In genomic region chr6:35474978-35475570, GRCh38 we compare ENCODE assay signal across 21 cellular contexts. TPM values are rescaled to one million over a fixed set of nuclear protein-coding genes. Genes with fewer than 3 reads are reported as not detected.
DNase-seq lines count a peak whose midpoint lies in the region; ATAC-seq, FAIRE-seq and TF ChIP-seq lines count a peak whose summit lies in the region.
"Had no signal": no experiment of that assay in that cellular context is flagged by ENCODE, and none has a peak within 500 bp of the region (broad histone marks: within the 10 kb centered on the region; RNA-seq: fewer than 3 reads in every experiment).

No MANE protein-coding gene starts in this region.

- TF ChIP-seq EP300 in sigmoid colon (IDR thresholded peaks at IDR 0.05) = no peak

- TF ChIP-seq CTCF in GM12865 (IDR thresholded peaks at IDR 0.05; ENCODE audit: insufficient read depth, low read depth, low read length, missing control alignments) = no peak
- TF ChIP-seq CTCF in sigmoid colon (IDR thresholded peaks at IDR 0.05) = no peak

- H3K36me3 ChIP-seq in sigmoid colon = peaks cover 17 to 99% (median 71%) of the 10 kb centered on the region in 4 donors

- no peaks in the 10 kb centered on the region for H3K27me3 ChIP-seq in sigmoid colon
- H3K27me3 ChIP-seq: adrenal gland, esophagus squamous epithelium had no signal

- H3K4me1 Mint-ChIP-seq in T-helper 2 cell treated with Interferon-gamma antibody and Interleukin-4, amounts not matched to agents 5 μg/mL and 100 μg/mL, for 36 hours (ENCODE audit: low read depth) = peaks cover 13% of the 10 kb centered on the region
- H3K4me1 Mint-ChIP-seq in activated T-cell treated with anti-CD3 and anti-CD28 coated beads, Interleukin-2, amount 50 U/mL, for 72 hours (ENCODE audit: low read depth) = peaks cover 41% of the 10 kb centered on the region

- TF ChIP-seq POLR2A in sigmoid colon (IDR thresholded peaks at IDR 0.05) = no peak

- H3K36me3 Mint-ChIP-seq in T-helper 2 cell treated with Interferon-gamma antibody and Interleukin-4, amounts not matched to agents 5 μg/mL and 100 μg/mL, for 36 hours (ENCODE audit: low read depth) = peaks cover 30% of the 10 kb centered on the region
- H3K36me3 Mint-ChIP-seq in activated T-cell treated with anti-CD3 and anti-CD28 coated beads, Interleukin-2, amount 50 U/mL, for 72 hours (ENCODE audit: insufficient read depth in 2 of 2) = peaks cover 6 to 19% of the 10 kb centered on the region in 2 donors

- ATAC-seq in activated T-cell treated with anti-CD3 and anti-CD28 coated beads, Interleukin-2, amount 50 U/mL, for 72 hours (replicated peaks in 1 of 2) = peak; percentile 2 to 7
- ATAC-seq in esophagus mucosa = no peak

- H3K4me3 ChIP-seq in GM12865 (ENCODE audit: low read depth, low read length) (no peak overlapping the region), sigmoid colon (no peak overlapping the region)
- H3K4me3 ChIP-seq: adrenal gland, esophagus squamous epithelium had no signal

- no peaks in the 10 kb centered on the region for H3K9me3 ChIP-seq in sigmoid colon
- H3K9me3 ChIP-seq: adrenal gland, esophagus squamous epithelium had no signal

- H3K4me1 ChIP-seq in sigmoid colon = peaks cover 0 to 33% (median 29%) of the 10 kb centered on the region in 4 donors

- H3K27ac ChIP-seq in sigmoid colon = peak overlapping the region in 3 of 4 donors; percentile 29 to 92 (median 32)
- H3K27ac ChIP-seq: adrenal gland had no signal

- WGBS in sigmoid colon, 2 donors = 92 to 93% methylated on average over 20 of the region's 20 CpGs

- H3K27ac Mint-ChIP-seq in T-helper 2 cell treated with Interferon-gamma antibody and Interleukin-4, amounts not matched to agents 5 μg/mL and 100 μg/mL, for 36 hours = peak overlapping the region; percentile 27
- no peak overlapping the region for H3K27ac Mint-ChIP-seq in activated T-cell treated with anti-CD3 and anti-CD28 coated beads, Interleukin-2, amount 50 U/mL, for 72 hours
- H3K27ac Mint-ChIP-seq: activated CD4-positive, alpha-beta T cell treated with anti-CD3 and anti-CD28 coated beads, Interleukin-2, amount 10 ng/mL, durations not matched to agents 24 days and 14 days; CD4-positive, alpha-beta T cell had no signal

- H3K9me3 Mint-ChIP-seq in T-helper 2 cell treated with Interferon-gamma antibody and Interleukin-4, amounts not matched to agents 5 μg/mL and 100 μg/mL, for 36 hours = no peaks in the 10 kb centered on the region
- no peaks in the 10 kb centered on the region for H3K9me3 Mint-ChIP-seq in activated T-cell treated with anti-CD3 and anti-CD28 coated beads, Interleukin-2, amount 50 U/mL, for 72 hours
- H3K9me3 Mint-ChIP-seq: activated CD4-positive, alpha-beta T cell treated with anti-CD3 and anti-CD28 coated beads, Interleukin-2, amount 10 ng/mL, durations not matched to agents 24 days and 14 days; CD4-positive, alpha-beta T cell had no signal

- no peaks in the 10 kb centered on the region for H3K27me3 Mint-ChIP-seq in T-helper 2 cell treated with Interferon-gamma antibody and Interleukin-4, amounts not matched to agents 5 μg/mL and 100 μg/mL, for 36 hours (ENCODE audit: low read depth)
- no peaks in the 10 kb centered on the region for H3K27me3 Mint-ChIP-seq in activated T-cell treated with anti-CD3 and anti-CD28 coated beads, Interleukin-2, amount 50 U/mL, for 72 hours (ENCODE audit: low read depth)
- H3K27me3 Mint-ChIP-seq: activated CD4-positive, alpha-beta T cell treated with anti-CD3 and anti-CD28 coated beads, Interleukin-2, amount 10 ng/mL, durations not matched to agents 24 days and 14 days; CD4-positive, alpha-beta T cell had no signal

- DNase-seq in T-helper 2 cell treated with Interferon-gamma antibody and Interleukin-4, amounts not matched to agents 5 μg/mL and 100 μg/mL, for 36 hours (ENCODE audit: low spot score) = no peak
- DNase-seq in T-helper 2 cell (no peak), GM12865 (ENCODE audit: low read depth) (peak; percentile 40), sigmoid colon (no peak), urothelium cell line (ENCODE audit: low spot score) (no peak), NCI-H524 treated with DMSO at 0.1 percent for 48 hours (lab: John Stamatoyannopoulos, UW) (no peak)
- DNase-seq in activated T-cell treated with anti-CD3 and anti-CD28 coated beads, Interleukin-2, amount 50 U/mL, for 72 hours = no peak
- DNase-seq: activated CD4-positive, alpha-beta T cell treated with anti-CD3 and anti-CD28 coated beads, Interleukin-2, amount 10 ng/mL, durations not matched to agents 24 days and 14 days; adrenal gland; caudate nucleus; CD4-positive, alpha-beta T cell; esophagus squamous epithelium; Kasumi-1; midbrain; NCI-H748 treated with DMSO at 0.1 percent for 48 hours; retina had no signal

- intact Hi-C loops in sigmoid colon (cut with DNase I) = no loop called here

- H3K4me3 Mint-ChIP-seq in T-helper 2 cell treated with Interferon-gamma antibody and Interleukin-4, amounts not matched to agents 5 μg/mL and 100 μg/mL, for 36 hours = no peak overlapping the region
- H3K4me3 Mint-ChIP-seq in activated T-cell treated with anti-CD3 and anti-CD28 coated beads, Interleukin-2, amount 50 U/mL, for 72 hours = no peak overlapping the region
- H3K4me3 Mint-ChIP-seq: activated CD4-positive, alpha-beta T cell treated with anti-CD3 and anti-CD28 coated beads, Interleukin-2, amount 10 ng/mL, durations not matched to agents 24 days and 14 days; CD4-positive, alpha-beta T cell had no signal

- FAIRE-seq in urothelium cell line (lab: Jason Lieb, UNC) = no peak
- FAIRE-seq: RCC 7860, TTC549 had no signal

RNA-seq across cellular contexts. Expression of gene RPL10A, which starts 6.9 kb away (rescaled TPM):
- total RNA-seq in activated T-cell treated with anti-CD3 and anti-CD28 coated beads, Interleukin-2, amount 50 U/mL, for 72 hours = 1,000 to 10,000 TPM; 2,353 to 2,363 TPM
- total RNA-seq in sigmoid colon = 1,000 to 10,000 TPM; 1,381 to 2,837 (median 2,184) TPM
- polyA plus RNA-seq in sigmoid colon = 1,000 to 10,000 TPM; 1,931 to 3,217 (median 2,051) TPM
- 1,723 TPM for total RNA-seq in esophagus mucosa

RNA-seq across cellular contexts. Expression of gene TEAD3, which starts 21.8 kb away (rescaled TPM):
- 1 to 10 TPM; 1.7 to 1.9 TPM for total RNA-seq in activated T-cell treated with anti-CD3 and anti-CD28 coated beads, Interleukin-2, amount 50 U/mL, for 72 hours
- total RNA-seq in sigmoid colon = 10 to 100 TPM; 50.4 to 95.8 (median 74.8) TPM
- 10 to 100 TPM; 14.4 to 25.2 (median 14.6) TPM for polyA plus RNA-seq in sigmoid colon
- total RNA-seq in esophagus mucosa = 21.7 TPM

RNA-seq across cellular contexts. Expression of gene FANCE, which starts 22.9 kb away (rescaled TPM):
- 10 to 100 TPM; 22.0 to 27.2 TPM for total RNA-seq in activated T-cell treated with anti-CD3 and anti-CD28 coated beads, Interleukin-2, amount 50 U/mL, for 72 hours
- total RNA-seq in sigmoid colon = 1 to 10 TPM; 3.3 to 3.9 (median 3.7) TPM
- polyA plus RNA-seq in sigmoid colon = 1 to 10 TPM; 2.4 to 5.2 (median 3.2) TPM
- 10.4 TPM for total RNA-seq in esophagus mucosa

RNA-seq across cellular contexts. Expression of gene TULP1, which starts 37.6 kb away (rescaled TPM):
- not detected for total RNA-seq in activated T-cell treated with anti-CD3 and anti-CD28 coated beads, Interleukin-2, amount 50 U/mL, for 72 hours
- not detected for total RNA-seq in sigmoid colon
- not detected for polyA plus RNA-seq in sigmoid colon
- not detected for total RNA-seq in esophagus mucosa
- total RNA-seq: activated CD4-positive, alpha-beta T cell treated with anti-CD3 and anti-CD28 coated beads, Interleukin-2, amount 10 ng/mL, durations not matched to agents 24 days and 14 days; adrenal gland; CD4-positive, alpha-beta T cell; Daoy; esophagus squamous epithelium; glomerular endothelial cell had no signal
